In the genomic region with DNA sequence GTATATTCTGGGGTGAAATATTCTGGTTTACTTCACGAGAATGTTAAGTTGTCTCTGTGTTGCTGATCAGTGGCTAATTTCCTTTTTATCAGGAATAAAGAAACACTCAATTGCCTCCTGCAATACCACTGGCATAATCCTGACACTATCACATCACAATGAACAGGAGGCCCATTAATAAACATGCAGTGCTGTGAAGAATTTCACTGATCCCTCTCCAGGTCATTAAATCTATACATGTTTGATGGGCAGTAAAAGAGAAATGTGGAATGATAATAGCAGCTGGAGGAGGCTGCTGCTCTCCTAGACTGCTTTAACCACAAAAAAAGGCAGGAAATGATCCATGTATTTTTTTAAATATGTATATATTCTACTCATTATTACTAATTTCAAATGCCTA, we compare ENCODE assay signal across 25 cellular contexts.
"Had no signal": no experiment of that assay in that cellular context is flagged by ENCODE, and none has a peak within 500 bp of the region (broad histone marks: within the 10 kb centered on the region; RNA-seq: fewer than 3 reads in every experiment).

No MANE protein-coding gene starts in this region.

- H3K4me1 ChIP-seq: body of pancreas had no signal

- H3K27ac Mint-ChIP-seq: activated B cell treated with CpG ODN at 0.5 μM for 24 hours; activated CD8-positive, alpha-beta T cell treated with anti-CD3 and anti-CD28 coated beads for 36 hours; activated naive CD8-positive, alpha-beta T cell; activated T-helper 17 cell treated with anti-CD3 and anti-CD28 coated beads, Interleukin-2, amount 50 U/mL, for 72 hours had no signal

- H3K9me3 ChIP-seq: body of pancreas had no signal

- H3K36me3 ChIP-seq: WERI-Rb-1 had no signal

- DNase-seq: activated B cell treated with CpG ODN at 0.5 μM for 24 hours; activated CD4-positive, alpha-beta T cell treated with anti-CD3 and anti-CD28 coated beads for 48 hours; activated CD4-positive, alpha-beta T cell treated with anti-CD3 and anti-CD28 coated beads, Interleukin-2, amount 50 U/mL, for 1 hour; activated CD4-positive, alpha-beta T cell treated with anti-CD3 and anti-CD28 coated beads, Interleukin-2, amount 50 U/mL, for 48 hours; activated CD8-positive, alpha-beta memory T cell treated with anti-CD3 and anti-CD28 coated beads for 24 hours; activated CD8-positive, alpha-beta T cell treated with anti-CD3 and anti-CD28 coated beads for 36 hours; activated effector memory CD4-positive, alpha-beta T cell treated with Interleukin-2 at 50 U/mL for 16 hours; activated gamma-delta T cell treated with Interleukin-2 at 50 U/mL for 16 hours; activated naive CD4-positive, alpha-beta T cell treated with anti-CD3 and anti-CD28 coated beads, Interleukin-2, amount 50 U/mL, for 16 hours; activated naive CD4-positive, alpha-beta T cell treated with Interleukin-2 at 50 U/mL for 16 hours; activated T-cell treated with anti-CD3 and anti-CD28 coated beads, Interleukin-2, amount 50 U/mL, for 4 hours; amniotic stem cell; anterior cingulate cortex; body of pancreas; caudate nucleus; cortex of kidney; effector CD8-positive, alpha-beta T cell; foreskin fibroblast; head of caudate nucleus; T-helper 2 cell; WERI-Rb-1 had no signal

- ATAC-seq: activated CD4-positive, CD25-positive, alpha-beta regulatory T cell treated with anti-CD3 and anti-CD28 coated beads, Interleukin-2, amount 50 U/mL, for 24 hours; activated CD8-positive, alpha-beta T cell treated with anti-CD3 and anti-CD28 coated beads for 36 hours; activated T-cell treated with anti-CD3 and anti-CD28 coated beads, Interleukin-2, amount 50 U/mL, for 4 hours; activated T-helper 17 cell treated with anti-CD3 and anti-CD28 coated beads, Interleukin-2, amount 50 U/mL, for 72 hours; body of pancreas; esophagus mucosa had no signal

- H3K4me3 Mint-ChIP-seq: activated B cell treated with CpG ODN at 0.5 μM for 24 hours; activated CD8-positive, alpha-beta T cell treated with anti-CD3 and anti-CD28 coated beads for 36 hours; activated naive CD8-positive, alpha-beta T cell; activated T-cell treated with anti-CD3 and anti-CD28 coated beads, Interleukin-2, amount 50 U/mL, for 4 hours; activated T-helper 17 cell treated with anti-CD3 and anti-CD28 coated beads, Interleukin-2, amount 50 U/mL, for 72 hours had no signal

- H3K27me3 ChIP-seq: body of pancreas had no signal

- H3K4me1 Mint-ChIP-seq: activated B cell treated with CpG ODN at 0.5 μM for 24 hours; activated T-helper 17 cell treated with anti-CD3 and anti-CD28 coated beads, Interleukin-2, amount 50 U/mL, for 72 hours had no signal

- H3K9me3 Mint-ChIP-seq: activated B cell treated with CpG ODN at 0.5 μM for 24 hours; activated CD8-positive, alpha-beta T cell treated with anti-CD3 and anti-CD28 coated beads for 36 hours; activated T-cell treated with anti-CD3 and anti-CD28 coated beads, Interleukin-2, amount 50 U/mL, for 4 hours; activated T-helper 17 cell treated with anti-CD3 and anti-CD28 coated beads, Interleukin-2, amount 50 U/mL, for 72 hours had no signal

- H3K4me3 ChIP-seq: body of pancreas had no signal

- H3K27ac ChIP-seq: body of pancreas, WERI-Rb-1 had no signal

- H3K36me3 Mint-ChIP-seq: activated naive CD8-positive, alpha-beta T cell had no signal
